Comparison of ENCODE assay signal across 1 cellular context in the genomic region with DNA sequence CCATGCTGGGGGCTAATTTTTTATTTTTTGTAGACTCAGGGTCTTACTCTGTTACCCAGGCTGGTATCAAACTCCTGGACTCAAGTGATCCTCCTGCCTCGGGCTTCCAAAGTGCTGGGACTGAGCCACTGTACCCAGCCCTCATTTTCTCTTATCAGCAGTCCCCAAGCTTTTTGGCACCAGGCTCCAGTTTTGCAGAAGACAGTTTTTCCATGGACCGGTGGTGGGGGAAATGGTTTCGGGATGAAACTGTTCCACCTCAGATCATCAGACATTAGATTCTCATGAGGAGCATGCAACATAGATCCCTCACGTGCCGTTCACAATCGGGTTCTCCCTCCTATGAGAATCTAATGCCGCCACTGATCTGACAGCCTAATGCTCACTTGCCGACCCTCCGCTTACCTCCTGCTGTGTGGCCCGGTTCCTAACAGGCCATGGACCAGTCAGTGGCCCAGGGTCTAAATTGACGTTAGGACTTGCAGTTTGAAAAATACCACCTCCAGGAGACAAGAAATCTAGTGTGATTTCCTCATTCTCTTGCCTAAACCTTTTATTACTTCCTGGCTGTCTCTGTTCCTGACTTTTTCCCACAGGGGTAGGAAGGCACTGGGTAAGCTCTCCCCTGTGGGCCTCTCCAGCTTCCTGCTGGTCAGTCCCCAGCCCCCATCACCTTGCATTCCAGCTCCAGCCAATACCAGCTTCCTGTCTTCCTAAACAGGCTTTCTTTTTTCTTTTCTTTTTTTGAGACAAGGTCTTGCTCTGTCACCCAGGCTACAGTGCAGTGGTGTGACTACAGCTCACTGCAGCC.
A peak's percentile ranks its signal among the peaks of the same experiment; 100 is the strongest.
TF ChIP-seq lines count a peak whose summit lies in the region.

No MANE protein-coding gene starts in this region.

TF ChIP-seq in HepG2, 621 proteins besides CTCF, POLR2A, EP300 and RAD21 (continued from another document and continues in another):
- TF ChIP-seq ZNF550 (CRISPR knock-in tag; IDR thresholded peaks at IDR 0.05; ENCODE audit: borderline replicate concordance) (no peak), NFRKB (IDR thresholded peaks at IDR 0.05) (no peak), HNF4G (IDR thresholded peaks at IDR 0.05; ENCODE audit: borderline replicate concordance, low read depth, low read length) (no peak), HNF4G (CRISPR knock-in tag; IDR thresholded peaks at IDR 0.05; ENCODE audit: borderline replicate concordance, low read depth) (no peak), ELF3 (CRISPR knock-in tag; IDR thresholded peaks at IDR 0.05) (peak; percentile 90), ZFP36L1 (CRISPR knock-in tag; IDR thresholded peaks at IDR 0.05) (no peak), ZNF207 (IDR thresholded peaks at IDR 0.05; ENCODE audit: borderline replicate concordance) (no peak), KMT2A (CRISPR knock-in tag; IDR thresholded peaks at IDR 0.05) (no peak), ZNF772 (CRISPR knock-in tag; IDR thresholded peaks at IDR 0.05) (no peak), LCORL (IDR thresholded peaks at IDR 0.05) (no peak), LCORL (CRISPR knock-in tag; IDR thresholded peaks at IDR 0.05) (no peak), MEF2D (CRISPR knock-in tag; IDR thresholded peaks at IDR 0.05) (0 out of 2 replicates have a peak, but pooled peaks have one; percentile 11), ZNF343 (CRISPR knock-in tag; IDR thresholded peaks at IDR 0.05) (no peak), WIZ (CRISPR knock-in tag; IDR thresholded peaks at IDR 0.05) (no peak), RBAK (CRISPR knock-in tag; IDR thresholded peaks at IDR 0.05) (no peak), NFKBIZ (CRISPR knock-in tag; IDR thresholded peaks at IDR 0.05) (no peak), ZNF564 (CRISPR knock-in tag; IDR thresholded peaks at IDR 0.05) (no peak), NFE2 (CRISPR knock-in tag; IDR thresholded peaks at IDR 0.05) (no peak), ZNF546 (CRISPR knock-in tag; conservative IDR thresholded peaks at IDR 0.05) (no peak), GATAD2A (CRISPR knock-in tag; IDR thresholded peaks at IDR 0.05) (peak; percentile 70), RELA (CRISPR knock-in tag; IDR thresholded peaks at IDR 0.05) (no peak), ZNF335 (CRISPR knock-in tag; IDR thresholded peaks at IDR 0.05) (no peak), ZNF883 (CRISPR knock-in tag; IDR thresholded peaks at IDR 0.05; ENCODE audit: not compliant biosample characterization) (no peak), ELF1 (CRISPR knock-in tag; IDR thresholded peaks at IDR 0.05) (peak; percentile 66), ZNF333 (CRISPR knock-in tag; IDR thresholded peaks at IDR 0.05; ENCODE audit: borderline replicate concordance) (no peak), ZNF614 (CRISPR knock-in tag; IDR thresholded peaks at IDR 0.05; ENCODE audit: borderline replicate concordance) (peak; percentile 32; the same call in 1 of the 2 replicates)
- TF ChIP-seq, protein P1, sequence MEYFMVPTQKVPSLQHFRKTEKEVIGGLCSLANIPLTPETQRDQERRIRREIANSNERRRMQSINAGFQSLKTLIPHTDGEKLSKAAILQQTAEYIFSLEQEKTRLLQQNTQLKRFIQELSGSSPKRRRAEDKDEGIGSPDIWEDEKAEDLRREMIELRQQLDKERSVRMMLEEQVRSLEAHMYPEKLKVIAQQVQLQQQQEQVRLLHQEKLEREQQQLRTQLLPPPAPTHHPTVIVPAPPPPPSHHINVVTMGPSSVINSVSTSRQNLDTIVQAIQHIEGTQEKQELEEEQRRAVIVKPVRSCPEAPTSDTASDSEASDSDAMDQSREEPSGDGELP (IDR thresholded peaks at IDR 0.05; ENCODE audit: borderline replicate concordance, low read depth): peak; percentile 50; the same call in 1 of the 2 replicates
- TF ChIP-seq, protein P2, sequence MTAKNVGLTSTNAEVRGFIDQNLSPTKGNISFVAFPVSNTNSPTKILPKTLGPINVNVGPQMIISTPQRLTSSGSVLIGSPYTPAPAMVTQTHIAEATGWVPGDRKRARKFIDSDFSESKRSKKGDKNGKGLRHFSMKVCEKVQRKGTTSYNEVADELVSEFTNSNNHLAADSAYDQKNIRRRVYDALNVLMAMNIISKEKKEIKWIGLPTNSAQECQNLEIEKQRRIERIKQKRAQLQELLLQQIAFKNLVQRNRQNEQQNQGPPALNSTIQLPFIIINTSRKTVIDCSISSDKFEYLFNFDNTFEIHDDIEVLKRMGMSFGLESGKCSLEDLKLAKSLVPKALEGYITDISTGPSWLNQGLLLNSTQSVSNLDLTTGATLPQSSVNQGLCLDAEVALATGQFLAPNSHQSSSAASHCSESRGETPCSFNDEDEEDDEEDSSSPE (CRISPR knock-in tag; IDR thresholded peaks at IDR 0.05): no peak
- TF ChIP-seq, protein P3, sequence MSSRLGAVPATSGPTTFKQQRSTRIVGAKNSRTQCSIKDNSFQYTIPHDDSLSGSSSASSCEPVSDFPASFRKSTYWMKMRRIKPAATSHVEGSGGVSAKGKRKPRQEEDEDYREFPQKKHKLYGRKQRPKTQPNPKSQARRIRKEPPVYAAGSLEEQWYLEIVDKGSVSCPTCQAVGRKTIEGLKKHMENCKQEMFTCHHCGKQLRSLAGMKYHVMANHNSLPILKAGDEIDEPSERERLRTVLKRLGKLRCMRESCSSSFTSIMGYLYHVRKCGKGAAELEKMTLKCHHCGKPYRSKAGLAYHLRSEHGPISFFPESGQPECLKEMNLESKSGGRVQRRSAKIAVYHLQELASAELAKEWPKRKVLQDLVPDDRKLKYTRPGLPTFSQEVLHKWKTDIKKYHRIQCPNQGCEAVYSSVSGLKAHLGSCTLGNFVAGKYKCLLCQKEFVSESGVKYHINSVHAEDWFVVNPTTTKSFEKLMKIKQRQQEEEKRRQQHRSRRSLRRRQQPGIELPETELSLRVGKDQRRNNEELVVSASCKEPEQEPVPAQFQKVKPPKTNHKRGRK (CRISPR knock-in tag; IDR thresholded peaks at IDR 0.05): no peak
- TF ChIP-seq, protein P4, sequence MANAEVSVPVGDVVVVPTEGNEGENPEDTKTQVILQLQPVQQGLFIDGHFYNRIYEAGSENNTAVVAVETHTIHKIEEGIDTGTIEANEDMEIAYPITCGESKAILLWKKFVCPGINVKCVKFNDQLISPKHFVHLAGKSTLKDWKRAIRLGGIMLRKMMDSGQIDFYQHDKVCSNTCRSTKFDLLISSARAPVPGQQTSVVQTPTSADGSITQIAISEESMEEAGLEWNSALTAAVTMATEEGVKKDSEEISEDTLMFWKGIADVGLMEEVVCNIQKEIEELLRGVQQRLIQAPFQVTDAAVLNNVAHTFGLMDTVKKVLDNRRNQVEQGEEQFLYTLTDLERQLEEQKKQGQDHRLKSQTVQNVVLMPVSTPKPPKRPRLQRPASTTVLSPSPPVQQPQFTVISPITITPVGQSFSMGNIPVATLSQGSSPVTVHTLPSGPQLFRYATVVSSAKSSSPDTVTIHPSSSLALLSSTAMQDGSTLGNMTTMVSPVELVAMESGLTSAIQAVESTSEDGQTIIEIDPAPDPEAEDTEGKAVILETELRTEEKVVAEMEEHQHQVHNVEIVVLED (CRISPR knock-in tag; IDR thresholded peaks at IDR 0.05; ENCODE audit: borderline replicate concordance): no peak
- TF ChIP-seq, protein P5, sequence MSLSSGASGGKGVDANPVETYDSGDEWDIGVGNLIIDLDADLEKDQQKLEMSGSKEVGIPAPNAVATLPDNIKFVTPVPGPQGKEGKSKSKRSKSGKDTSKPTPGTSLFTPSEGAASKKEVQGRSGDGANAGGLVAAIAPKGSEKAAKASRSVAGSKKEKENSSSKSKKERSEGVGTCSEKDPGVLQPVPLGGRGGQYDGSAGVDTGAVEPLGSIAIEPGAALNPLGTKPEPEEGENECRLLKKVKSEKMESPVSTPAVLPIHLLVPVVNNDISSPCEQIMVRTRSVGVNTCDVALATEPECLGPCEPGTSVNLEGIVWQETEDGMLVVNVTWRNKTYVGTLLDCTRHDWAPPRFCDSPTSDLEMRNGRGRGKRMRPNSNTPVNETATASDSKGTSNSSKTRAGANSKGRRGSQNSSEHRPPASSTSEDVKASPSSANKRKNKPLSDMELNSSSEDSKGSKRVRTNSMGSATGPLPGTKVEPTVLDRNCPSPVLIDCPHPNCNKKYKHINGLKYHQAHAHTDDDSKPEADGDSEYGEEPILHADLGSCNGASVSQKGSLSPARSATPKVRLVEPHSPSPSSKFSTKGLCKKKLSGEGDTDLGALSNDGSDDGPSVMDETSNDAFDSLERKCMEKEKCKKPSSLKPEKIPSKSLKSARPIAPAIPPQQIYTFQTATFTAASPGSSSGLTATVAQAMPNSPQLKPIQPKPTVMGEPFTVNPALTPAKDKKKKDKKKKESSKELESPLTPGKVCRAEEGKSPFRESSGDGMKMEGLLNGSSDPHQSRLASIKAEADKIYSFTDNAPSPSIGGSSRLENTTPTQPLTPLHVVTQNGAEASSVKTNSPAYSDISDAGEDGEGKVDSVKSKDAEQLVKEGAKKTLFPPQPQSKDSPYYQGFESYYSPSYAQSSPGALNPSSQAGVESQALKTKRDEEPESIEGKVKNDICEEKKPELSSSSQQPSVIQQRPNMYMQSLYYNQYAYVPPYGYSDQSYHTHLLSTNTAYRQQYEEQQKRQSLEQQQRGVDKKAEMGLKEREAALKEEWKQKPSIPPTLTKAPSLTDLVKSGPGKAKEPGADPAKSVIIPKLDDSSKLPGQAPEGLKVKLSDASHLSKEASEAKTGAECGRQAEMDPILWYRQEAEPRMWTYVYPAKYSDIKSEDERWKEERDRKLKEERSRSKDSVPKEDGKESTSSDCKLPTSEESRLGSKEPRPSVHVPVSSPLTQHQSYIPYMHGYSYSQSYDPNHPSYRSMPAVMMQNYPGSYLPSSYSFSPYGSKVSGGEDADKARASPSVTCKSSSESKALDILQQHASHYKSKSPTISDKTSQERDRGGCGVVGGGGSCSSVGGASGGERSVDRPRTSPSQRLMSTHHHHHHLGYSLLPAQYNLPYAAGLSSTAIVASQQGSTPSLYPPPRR (CRISPR knock-in tag; IDR thresholded peaks at IDR 0.05; ENCODE audit: borderline replicate concordance): 0 out of 2 replicates have a peak, but pooled peaks have one; percentile 40
- TF ChIP-seq, protein P6, sequence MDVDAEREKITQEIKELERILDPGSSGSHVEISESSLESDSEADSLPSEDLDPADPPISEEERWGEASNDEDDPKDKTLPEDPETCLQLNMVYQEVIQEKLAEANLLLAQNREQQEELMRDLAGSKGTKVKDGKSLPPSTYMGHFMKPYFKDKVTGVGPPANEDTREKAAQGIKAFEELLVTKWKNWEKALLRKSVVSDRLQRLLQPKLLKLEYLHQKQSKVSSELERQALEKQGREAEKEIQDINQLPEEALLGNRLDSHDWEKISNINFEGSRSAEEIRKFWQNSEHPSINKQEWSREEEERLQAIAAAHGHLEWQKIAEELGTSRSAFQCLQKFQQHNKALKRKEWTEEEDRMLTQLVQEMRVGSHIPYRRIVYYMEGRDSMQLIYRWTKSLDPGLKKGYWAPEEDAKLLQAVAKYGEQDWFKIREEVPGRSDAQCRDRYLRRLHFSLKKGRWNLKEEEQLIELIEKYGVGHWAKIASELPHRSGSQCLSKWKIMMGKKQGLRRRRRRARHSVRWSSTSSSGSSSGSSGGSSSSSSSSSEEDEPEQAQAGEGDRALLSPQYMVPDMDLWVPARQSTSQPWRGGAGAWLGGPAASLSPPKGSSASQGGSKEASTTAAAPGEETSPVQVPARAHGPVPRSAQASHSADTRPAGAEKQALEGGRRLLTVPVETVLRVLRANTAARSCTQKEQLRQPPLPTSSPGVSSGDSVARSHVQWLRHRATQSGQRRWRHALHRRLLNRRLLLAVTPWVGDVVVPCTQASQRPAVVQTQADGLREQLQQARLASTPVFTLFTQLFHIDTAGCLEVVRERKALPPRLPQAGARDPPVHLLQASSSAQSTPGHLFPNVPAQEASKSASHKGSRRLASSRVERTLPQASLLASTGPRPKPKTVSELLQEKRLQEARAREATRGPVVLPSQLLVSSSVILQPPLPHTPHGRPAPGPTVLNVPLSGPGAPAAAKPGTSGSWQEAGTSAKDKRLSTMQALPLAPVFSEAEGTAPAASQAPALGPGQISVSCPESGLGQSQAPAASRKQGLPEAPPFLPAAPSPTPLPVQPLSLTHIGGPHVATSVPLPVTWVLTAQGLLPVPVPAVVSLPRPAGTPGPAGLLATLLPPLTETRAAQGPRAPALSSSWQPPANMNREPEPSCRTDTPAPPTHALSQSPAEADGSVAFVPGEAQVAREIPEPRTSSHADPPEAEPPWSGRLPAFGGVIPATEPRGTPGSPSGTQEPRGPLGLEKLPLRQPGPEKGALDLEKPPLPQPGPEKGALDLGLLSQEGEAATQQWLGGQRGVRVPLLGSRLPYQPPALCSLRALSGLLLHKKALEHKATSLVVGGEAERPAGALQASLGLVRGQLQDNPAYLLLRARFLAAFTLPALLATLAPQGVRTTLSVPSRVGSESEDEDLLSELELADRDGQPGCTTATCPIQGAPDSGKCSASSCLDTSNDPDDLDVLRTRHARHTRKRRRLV (CRISPR knock-in tag; IDR thresholded peaks at IDR 0.05): peak; percentile 77; the same call in 1 of the 2 replicates
- TF ChIP-seq, protein P7, sequence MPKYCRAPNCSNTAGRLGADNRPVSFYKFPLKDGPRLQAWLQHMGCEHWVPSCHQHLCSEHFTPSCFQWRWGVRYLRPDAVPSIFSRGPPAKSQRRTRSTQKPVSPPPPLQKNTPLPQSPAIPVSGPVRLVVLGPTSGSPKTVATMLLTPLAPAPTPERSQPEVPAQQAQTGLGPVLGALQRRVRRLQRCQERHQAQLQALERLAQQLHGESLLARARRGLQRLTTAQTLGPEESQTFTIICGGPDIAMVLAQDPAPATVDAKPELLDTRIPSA (CRISPR knock-in tag; IDR thresholded peaks at IDR 0.05; ENCODE audit: borderline replicate concordance): no peak
- TF ChIP-seq, protein P8, sequence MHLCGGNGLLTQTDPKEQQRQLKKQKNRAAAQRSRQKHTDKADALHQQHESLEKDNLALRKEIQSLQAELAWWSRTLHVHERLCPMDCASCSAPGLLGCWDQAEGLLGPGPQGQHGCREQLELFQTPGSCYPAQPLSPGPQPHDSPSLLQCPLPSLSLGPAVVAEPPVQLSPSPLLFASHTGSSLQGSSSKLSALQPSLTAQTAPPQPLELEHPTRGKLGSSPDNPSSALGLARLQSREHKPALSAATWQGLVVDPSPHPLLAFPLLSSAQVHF (CRISPR knock-in tag; IDR thresholded peaks at IDR 0.05): no peak
- TF ChIP-seq, protein P9, sequence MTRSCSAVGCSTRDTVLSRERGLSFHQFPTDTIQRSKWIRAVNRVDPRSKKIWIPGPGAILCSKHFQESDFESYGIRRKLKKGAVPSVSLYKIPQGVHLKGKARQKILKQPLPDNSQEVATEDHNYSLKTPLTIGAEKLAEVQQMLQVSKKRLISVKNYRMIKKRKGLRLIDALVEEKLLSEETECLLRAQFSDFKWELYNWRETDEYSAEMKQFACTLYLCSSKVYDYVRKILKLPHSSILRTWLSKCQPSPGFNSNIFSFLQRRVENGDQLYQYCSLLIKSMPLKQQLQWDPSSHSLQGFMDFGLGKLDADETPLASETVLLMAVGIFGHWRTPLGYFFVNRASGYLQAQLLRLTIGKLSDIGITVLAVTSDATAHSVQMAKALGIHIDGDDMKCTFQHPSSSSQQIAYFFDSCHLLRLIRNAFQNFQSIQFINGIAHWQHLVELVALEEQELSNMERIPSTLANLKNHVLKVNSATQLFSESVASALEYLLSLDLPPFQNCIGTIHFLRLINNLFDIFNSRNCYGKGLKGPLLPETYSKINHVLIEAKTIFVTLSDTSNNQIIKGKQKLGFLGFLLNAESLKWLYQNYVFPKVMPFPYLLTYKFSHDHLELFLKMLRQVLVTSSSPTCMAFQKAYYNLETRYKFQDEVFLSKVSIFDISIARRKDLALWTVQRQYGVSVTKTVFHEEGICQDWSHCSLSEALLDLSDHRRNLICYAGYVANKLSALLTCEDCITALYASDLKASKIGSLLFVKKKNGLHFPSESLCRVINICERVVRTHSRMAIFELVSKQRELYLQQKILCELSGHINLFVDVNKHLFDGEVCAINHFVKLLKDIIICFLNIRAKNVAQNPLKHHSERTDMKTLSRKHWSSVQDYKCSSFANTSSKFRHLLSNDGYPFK (CRISPR knock-in tag; IDR thresholded peaks at IDR 0.05; ENCODE audit: borderline replicate concordance): no peak
- TF ChIP-seq, protein P10, sequence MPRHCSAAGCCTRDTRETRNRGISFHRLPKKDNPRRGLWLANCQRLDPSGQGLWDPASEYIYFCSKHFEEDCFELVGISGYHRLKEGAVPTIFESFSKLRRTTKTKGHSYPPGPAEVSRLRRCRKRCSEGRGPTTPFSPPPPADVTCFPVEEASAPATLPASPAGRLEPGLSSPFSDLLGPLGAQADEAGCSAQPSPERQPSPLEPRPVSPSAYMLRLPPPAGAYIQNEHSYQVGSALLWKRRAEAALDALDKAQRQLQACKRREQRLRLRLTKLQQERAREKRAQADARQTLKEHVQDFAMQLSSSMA (CRISPR knock-in tag; IDR thresholded peaks at IDR 0.05): no peak
